20 cellular contexts compared by ENCODE assay signal in the genomic region with DNA sequence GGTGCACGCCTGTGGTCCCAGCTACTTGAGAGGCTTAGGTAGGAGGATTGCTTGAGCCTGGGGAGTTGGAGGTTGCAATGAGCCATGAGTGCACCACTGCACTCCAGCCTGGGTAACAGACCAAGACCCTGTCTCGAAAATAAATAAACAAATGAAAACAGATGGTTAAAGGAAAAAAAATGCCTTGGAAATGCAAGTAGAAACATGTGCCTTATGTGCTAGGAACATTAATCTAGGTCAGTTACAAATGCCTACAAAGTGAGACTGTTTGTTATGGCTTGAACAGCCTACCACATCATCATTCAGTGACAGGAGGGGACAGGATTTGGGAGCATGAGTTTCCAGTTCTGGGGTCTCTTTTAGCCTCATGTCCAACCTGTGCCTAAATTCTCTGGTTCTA.
"Had no signal": no experiment of that assay in that cellular context is flagged by ENCODE, and none has a peak within 500 bp of the region (broad histone marks: within the 10 kb centered on the region; RNA-seq: fewer than 3 reads in every experiment).

No MANE protein-coding gene starts in this region.

- H3K4me3 Mint-ChIP-seq: activated CD4-positive, alpha-beta memory T cell treated with anti-CD3 and anti-CD28 coated beads, Interleukin-2, amount 10 ng/mL, durations not matched to agents 7 days and 5 days; activated CD4-positive, alpha-beta T cell treated with anti-CD3 and anti-CD28 coated beads for 36 hours; activated naive CD8-positive, alpha-beta T cell treated with anti-CD3 and anti-CD28 coated beads, Interleukin-2, amount 10 ng/mL, durations not matched to agents 7 days and 5 days; activated T-cell treated with anti-CD3 and anti-CD28 coated beads, Interleukin-2, amount 50 U/mL, for 72 hours had no signal

- DNase-seq: activated CD4-positive, alpha-beta memory T cell treated with anti-CD3 and anti-CD28 coated beads, Interleukin-2, amount 10 ng/mL, durations not matched to agents 7 days and 5 days; activated CD4-positive, alpha-beta T cell treated with anti-CD3 and anti-CD28 coated beads for 36 hours; activated CD8-positive, alpha-beta memory T cell treated with anti-CD3 and anti-CD28 coated beads, Interleukin-2, amount 50 U/mL, for 4 hours; activated gamma-delta T cell treated with Interleukin-2 at 50 U/mL for 16 hours; activated naive CD8-positive, alpha-beta T cell treated with anti-CD3 and anti-CD28 coated beads, Interleukin-2, amount 10 ng/mL, durations not matched to agents 7 days and 5 days; activated T-cell treated with anti-CD3 and anti-CD28 coated beads, Interleukin-2, amount 50 U/mL, for 72 hours; gastrocnemius medialis; kidney; left ventricle myocardium superior; mesendoderm; spleen; stimulated activated CD4-positive, alpha-beta T cell treated with anti-CD3 and anti-CD28 coated beads, Interleukin-1b, Interleukin-23, amount 100 ng/mL, for 48 hours; stimulated activated naive CD8-positive, alpha-beta T cell treated with anti-CD3 and anti-CD28 coated beads, Interleukin-15, Interleukin-2, amounts not matched to agents 100 U/mL and 50 U/mL, for 24 hours; T1000; upper lobe of left lung had no signal

- H3K9me3 Mint-ChIP-seq: activated CD4-positive, alpha-beta memory T cell treated with anti-CD3 and anti-CD28 coated beads, Interleukin-2, amount 10 ng/mL, durations not matched to agents 7 days and 5 days; activated naive CD8-positive, alpha-beta T cell treated with anti-CD3 and anti-CD28 coated beads, Interleukin-2, amount 10 ng/mL, durations not matched to agents 7 days and 5 days; activated T-cell treated with anti-CD3 and anti-CD28 coated beads, Interleukin-2, amount 50 U/mL, for 72 hours had no signal

- H3K27me3 ChIP-seq: ascending aorta, cardiac muscle cell, gastrocnemius medialis, spleen, upper lobe of left lung had no signal

- H3K27ac Mint-ChIP-seq: activated CD4-positive, alpha-beta memory T cell treated with anti-CD3 and anti-CD28 coated beads, Interleukin-2, amount 10 ng/mL, durations not matched to agents 7 days and 5 days; activated CD4-positive, alpha-beta T cell treated with anti-CD3 and anti-CD28 coated beads for 36 hours; activated naive CD8-positive, alpha-beta T cell treated with anti-CD3 and anti-CD28 coated beads, Interleukin-2, amount 10 ng/mL, durations not matched to agents 7 days and 5 days; activated T-cell treated with anti-CD3 and anti-CD28 coated beads, Interleukin-2, amount 50 U/mL, for 72 hours had no signal

- FAIRE-seq: colon, endothelial cell of umbilical vein, kidney had no signal

- H3K36me3 ChIP-seq: ascending aorta, cardiac muscle cell, gastrocnemius medialis, spleen, upper lobe of left lung had no signal

- H3K36me3 Mint-ChIP-seq: activated naive CD8-positive, alpha-beta T cell treated with anti-CD3 and anti-CD28 coated beads, Interleukin-2, amount 10 ng/mL, durations not matched to agents 7 days and 5 days had no signal

- H3K27ac ChIP-seq: ascending aorta, cardiac muscle cell, gastrocnemius medialis, spleen, upper lobe of left lung had no signal

- H3K4me3 ChIP-seq: ascending aorta, cardiac muscle cell, gastrocnemius medialis, spleen, upper lobe of left lung had no signal

- ATAC-seq: activated CD4-positive, alpha-beta T cell treated with anti-CD3 and anti-CD28 coated beads for 36 hours; activated T-cell treated with anti-CD3 and anti-CD28 coated beads, Interleukin-2, amount 50 U/mL, for 72 hours; gastrocnemius medialis; left ventricle myocardium superior; sciatic nerve; stimulated activated naive CD8-positive, alpha-beta T cell treated with anti-CD3 and anti-CD28 coated beads, Interleukin-15, Interleukin-2, amounts not matched to agents 100 U/mL and 50 U/mL, for 24 hours had no signal

- H3K9me3 ChIP-seq: ascending aorta, gastrocnemius medialis, spleen, upper lobe of left lung had no signal
